In genomic region chr19:23762548-23762883, GRCh38 we compare ENCODE assay signal across 8 cellular contexts. TPM values are rescaled to one million over a fixed set of nuclear protein-coding genes. Genes with fewer than 3 reads are reported as not detected.
DNase-seq lines count a peak whose midpoint lies in the region; ATAC-seq and TF ChIP-seq lines count a peak whose summit lies in the region.

No MANE protein-coding gene starts in this region.

- peak overlapping the region; percentile 88 for H3K9ac ChIP-seq in mucosa of stomach (ENCODE audit: low read length)

- H3K36me3 ChIP-seq in left ventricle myocardium inferior (no peaks in the 10 kb centered on the region), breast epithelium (no peaks in the 10 kb centered on the region), mucosa of stomach (ENCODE audit: control insufficient read depth, insufficient read depth, low read length) (no peaks in the 10 kb centered on the region), upper lobe of right lung (no peaks in the 10 kb centered on the region)

- H3K27me3 ChIP-seq in left ventricle myocardium inferior (ENCODE audit: low read depth) (no peaks in the 10 kb centered on the region), breast epithelium (no peaks in the 10 kb centered on the region), mucosa of stomach (ENCODE audit: control insufficient read depth, insufficient read depth, low read length) (no peaks in the 10 kb centered on the region), upper lobe of right lung (no peaks in the 10 kb centered on the region)

- H3K27ac ChIP-seq in left ventricle myocardium inferior (replicated peaks) (peak overlapping the region; percentile 72), breast epithelium (peak overlapping the region; percentile 89 to 90), upper lobe of right lung (peak overlapping the region; percentile 81)

- DNase-seq in left ventricle myocardium inferior (no peak), left ventricle myocardium superior (no peak), breast epithelium (ENCODE audit: low spot score in 2 of 2) (no peak), upper lobe of right lung (no peak)

- H3K4me3 ChIP-seq in left ventricle myocardium inferior (peak overlapping the region; percentile 93), breast epithelium (peak overlapping the region; percentile 62 to 82 (median 79)), mucosa of stomach (ENCODE audit: low read length) (peak overlapping the region; percentile 99), upper lobe of right lung (peak overlapping the region; percentile 66)

- H3K9me3 ChIP-seq in left ventricle myocardium inferior (replicated peaks), result no peaks in the 10 kb centered on the region
- H3K9me3 ChIP-seq in breast epithelium, result no peaks in the 10 kb centered on the region
- H3K9me3 ChIP-seq in mucosa of stomach (ENCODE audit: control insufficient read depth, low read length), result no peaks in the 10 kb centered on the region
- H3K9me3 ChIP-seq in upper lobe of right lung, result no peaks in the 10 kb centered on the region

- intact Hi-C loops in left ventricle myocardium inferior (cut with micrococcal nuclease), result no loop called here
- intact Hi-C loops in left ventricle myocardium superior (cut with micrococcal nuclease), result no loop called here
- intact Hi-C loops in breast epithelium (cut with DNase I; ENCODE audit: low total_unique reads), result no loop called here
- intact Hi-C loops in upper lobe of right lung (cut with DNase I), result no loop called here

- TF ChIP-seq CTCF in left ventricle myocardium inferior (IDR thresholded peaks at IDR 0.05; ENCODE audit: borderline replicate concordance) (no peak), breast epithelium (IDR thresholded peaks at IDR 0.05) (no peak), upper lobe of right lung (IDR thresholded peaks at IDR 0.05) (no peak)

- ATAC-seq in left ventricle myocardium superior (no peak), upper lobe of right lung (no peak), HG03571 (IDR thresholded peaks at IDR 0.05; ENCODE audit: unreplicated experiment) (no peak), HG02884 (IDR thresholded peaks at IDR 0.05; ENCODE audit: unreplicated experiment) (no peak), GM18870 (IDR thresholded peaks at IDR 0.05; ENCODE audit: unreplicated experiment) (no peak)

- TF ChIP-seq POLR2A in breast epithelium (IDR thresholded peaks at IDR 0.05), result no peak

- H3K4me1 ChIP-seq in left ventricle myocardium inferior, result peaks cover 38% of the 10 kb centered on the region
- H3K4me1 ChIP-seq in breast epithelium, result no peaks in the 10 kb centered on the region
- H3K4me1 ChIP-seq in mucosa of stomach (ENCODE audit: control insufficient read depth, insufficient read depth, low read length), result no peaks in the 10 kb centered on the region
- peaks cover 3% of the 10 kb centered on the region for H3K4me1 ChIP-seq in upper lobe of right lung

RNA-seq across cellular contexts. Expression of gene ZNF681, which starts 3.8 kb away (rescaled TPM):
- total RNA-seq in left ventricle myocardium inferior (0.25 TPM), left ventricle myocardium superior (0.30 TPM), breast epithelium (1 to 10 TPM; 1.1 to 6.1 (median 2.6) TPM), upper lobe of right lung (1.9 TPM)
